ENCODE assay signal across 8 cellular contexts in genomic region chr18:50218432-50219197, GRCh38. TPM values are rescaled to one million over a fixed set of nuclear protein-coding genes. Genes with fewer than 3 reads are reported as not detected.
A peak's percentile ranks its signal among the peaks of the same experiment; 100 is the strongest.
DNase-seq lines count a peak whose midpoint lies in the region; ATAC-seq and TF ChIP-seq lines count a peak whose summit lies in the region.

No MANE protein-coding gene starts in this region.

- peaks cover 8% of the 10 kb centered on the region for H3K9me3 Mint-ChIP-seq in activated T-helper 2 cell treated with anti-CD3 and anti-CD28 coated beads, Interferon-gamma antibody, Interleukin-2, Interleukin-4, amounts not matched to agents 10 μg/mL and 5 μg/mL and 100 μg/mL, durations not matched to agents 14 hours and 24 hours and 36 hours

- DNase-seq in DMS53 (lab: John Stamatoyannopoulos, UW) (peak; percentile 77), GM20000 (ENCODE audit: low spot score) (peak; percentile 62), NCI-H1694 (lab: John Stamatoyannopoulos, UW) (peak; percentile 31), left kidney (ENCODE audit: low read depth, low spot score) (peak; percentile 46), midbrain (lab: John Stamatoyannopoulos, UW) (no peak), NCI-H1436 (lab: John Stamatoyannopoulos, UW) (no peak)
- peak; percentile 10 for DNase-seq in activated T-helper 2 cell treated with anti-CD3 and anti-CD28 coated beads, Interferon-gamma antibody, Interleukin-2, Interleukin-4, amounts not matched to agents 10 μg/mL and 5 μg/mL and 100 μg/mL, durations not matched to agents 14 hours and 24 hours and 36 hours (ENCODE audit: low spot score)

- peaks cover 13% of the 10 kb centered on the region for H3K27me3 Mint-ChIP-seq in activated T-helper 2 cell treated with anti-CD3 and anti-CD28 coated beads, Interferon-gamma antibody, Interleukin-2, Interleukin-4, amounts not matched to agents 10 μg/mL and 5 μg/mL and 100 μg/mL, durations not matched to agents 14 hours and 24 hours and 36 hours (ENCODE audit: low read depth)

- no peaks in the 10 kb centered on the region for H3K4me1 Mint-ChIP-seq in activated T-helper 2 cell treated with anti-CD3 and anti-CD28 coated beads, Interferon-gamma antibody, Interleukin-2, Interleukin-4, amounts not matched to agents 10 μg/mL and 5 μg/mL and 100 μg/mL, durations not matched to agents 14 hours and 24 hours and 36 hours (ENCODE audit: low read depth)

- H3K27ac Mint-ChIP-seq in activated T-helper 2 cell treated with anti-CD3 and anti-CD28 coated beads, Interferon-gamma antibody, Interleukin-2, Interleukin-4, amounts not matched to agents 10 μg/mL and 5 μg/mL and 100 μg/mL, durations not matched to agents 14 hours and 24 hours and 36 hours, result no peak overlapping the region

- intact Hi-C loops in activated T-helper 2 cell treated with anti-CD3 and anti-CD28 coated beads, Interferon-gamma antibody, Interleukin-2, Interleukin-4, amounts not matched to agents 10 μg/mL and 5 μg/mL and 100 μg/mL, durations not matched to agents 14 hours and 24 hours and 36 hours (cut with micrococcal nuclease), result loop anchor here (1.0 to 5.0 kb wide), 2 partner anchors 49 to 139 kb away; partner anchors contain the start of gene CFAP53

- H3K36me3 Mint-ChIP-seq in activated T-helper 2 cell treated with anti-CD3 and anti-CD28 coated beads, Interferon-gamma antibody, Interleukin-2, Interleukin-4, amounts not matched to agents 10 μg/mL and 5 μg/mL and 100 μg/mL, durations not matched to agents 14 hours and 24 hours and 36 hours (ENCODE audit: low read depth), result no peaks in the 10 kb centered on the region

- TF ChIP-seq CTCF in GM20000 (IDR thresholded peaks at IDR 0.05; ENCODE audit: extremely low read depth, missing control alignments), result peak; percentile 47

- H3K4me3 Mint-ChIP-seq in activated T-helper 2 cell treated with anti-CD3 and anti-CD28 coated beads, Interferon-gamma antibody, Interleukin-2, Interleukin-4, amounts not matched to agents 10 μg/mL and 5 μg/mL and 100 μg/mL, durations not matched to agents 14 hours and 24 hours and 36 hours (ENCODE audit: low read depth), result no peak overlapping the region

- no peak for ATAC-seq in GM18519 (IDR thresholded peaks at IDR 0.05; ENCODE audit: low FRiP score, unreplicated experiment)

RNA-seq across cellular contexts. Expression of gene MYO5B, which starts 23.7 kb away (rescaled TPM):
- total RNA-seq in activated T-helper 2 cell treated with anti-CD3 and anti-CD28 coated beads, Interferon-gamma antibody, Interleukin-2, Interleukin-4, amounts not matched to agents 10 μg/mL and 5 μg/mL and 100 μg/mL, durations not matched to agents 14 hours and 24 hours and 36 hours, result not detected in 2 replicates

RNA-seq across cellular contexts. Expression of gene CFAP53, which starts 47.7 kb away (rescaled TPM):
- 0.25 and 0.51 TPM in 2 replicates for total RNA-seq in activated T-helper 2 cell treated with anti-CD3 and anti-CD28 coated beads, Interferon-gamma antibody, Interleukin-2, Interleukin-4, amounts not matched to agents 10 μg/mL and 5 μg/mL and 100 μg/mL, durations not matched to agents 14 hours and 24 hours and 36 hours

Comparison
In these comparisons a context has a peak if more than half of its experiments do, and no peak if none do; other contexts are left out.
1. DNase-seq: peak in DMS53 (single experiment), GM20000 (single experiment), NCI-H1694 (single experiment), activated T-helper 2 cell treated with anti-CD3 and anti-CD28 coated beads, Interferon-gamma antibody, Interleukin-2, Interleukin-4, amounts not matched to agents 10 μg/mL and 5 μg/mL and 100 μg/mL, durations not matched to agents 14 hours and 24 hours and 36 hours (single experiment) and left kidney (single experiment); none in midbrain (single experiment) and NCI-H1436 (single experiment).